In the genomic region with DNA sequence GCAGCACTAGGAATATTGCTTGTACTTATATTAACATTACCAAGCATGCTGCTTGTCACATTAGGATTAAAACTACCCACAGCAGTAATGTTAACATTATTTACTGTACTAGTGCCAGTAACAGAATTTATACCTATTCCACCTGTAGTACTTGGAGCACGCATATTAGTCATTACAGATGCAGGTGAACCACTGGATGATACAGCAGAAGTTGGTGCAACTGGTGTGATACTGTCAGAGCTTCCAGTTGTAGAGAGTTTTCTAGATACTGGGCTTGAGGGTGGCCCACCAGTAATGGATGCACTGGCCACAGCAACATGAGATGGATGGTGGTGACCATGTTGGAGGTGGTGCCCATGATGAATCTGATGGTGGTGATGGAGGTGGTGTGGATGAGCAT, we compare ENCODE assay signal across 1 cellular context.
TF ChIP-seq lines count a peak whose summit lies in the region.

No MANE protein-coding gene starts in this region.

TF ChIP-seq in GM12878, 131 proteins besides CTCF, POLR2A, EP300 and RAD21 (continued from another document):
- TF ChIP-seq, protein P1, sequence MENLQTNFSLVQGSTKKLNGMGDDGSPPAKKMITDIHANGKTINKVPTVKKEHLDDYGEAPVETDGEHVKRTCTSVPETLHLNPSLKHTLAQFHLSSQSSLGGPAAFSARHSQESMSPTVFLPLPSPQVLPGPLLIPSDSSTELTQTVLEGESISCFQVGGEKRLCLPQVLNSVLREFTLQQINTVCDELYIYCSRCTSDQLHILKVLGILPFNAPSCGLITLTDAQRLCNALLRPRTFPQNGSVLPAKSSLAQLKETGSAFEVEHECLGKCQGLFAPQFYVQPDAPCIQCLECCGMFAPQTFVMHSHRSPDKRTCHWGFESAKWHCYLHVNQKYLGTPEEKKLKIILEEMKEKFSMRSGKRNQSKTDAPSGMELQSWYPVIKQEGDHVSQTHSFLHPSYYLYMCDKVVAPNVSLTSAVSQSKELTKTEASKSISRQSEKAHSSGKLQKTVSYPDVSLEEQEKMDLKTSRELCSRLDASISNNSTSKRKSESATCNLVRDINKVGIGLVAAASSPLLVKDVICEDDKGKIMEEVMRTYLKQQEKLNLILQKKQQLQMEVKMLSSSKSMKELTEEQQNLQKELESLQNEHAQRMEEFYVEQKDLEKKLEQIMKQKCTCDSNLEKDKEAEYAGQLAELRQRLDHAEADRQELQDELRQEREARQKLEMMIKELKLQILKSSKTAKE (IDR thresholded peaks at IDR 0.05; ENCODE audit: low read depth, poor library complexity, severe bottlenecking), result no peak
- TF ChIP-seq MXI1 (IDR thresholded peaks at IDR 0.05; ENCODE audit: low read depth, low read length), result no peak
- no peak for TF ChIP-seq SP1 (IDR thresholded peaks at IDR 0.05; ENCODE audit: low read depth, low read length)
- no peak for TF ChIP-seq NFYA (IDR thresholded peaks at IDR 0.05; ENCODE audit: borderline replicate concordance, low read depth, low read length)
- TF ChIP-seq ZNF384 (IDR thresholded peaks at IDR 0.05; ENCODE audit: borderline replicate concordance, low read depth, low read length), result no peak
- TF ChIP-seq MTA2 (IDR thresholded peaks at IDR 0.05; ENCODE audit: low read depth), result no peak
- no peak for TF ChIP-seq SUZ12 (IDR thresholded peaks at IDR 0.05; ENCODE audit: unreplicated experiment)
- no peak for TF ChIP-seq CBX5 (IDR thresholded peaks at IDR 0.05; ENCODE audit: low read depth)
- TF ChIP-seq DPF2 (IDR thresholded peaks at IDR 0.05), result no peak
- TF ChIP-seq NR2C1 (IDR thresholded peaks at IDR 0.05), result no peak
- TF ChIP-seq, protein P2, sequence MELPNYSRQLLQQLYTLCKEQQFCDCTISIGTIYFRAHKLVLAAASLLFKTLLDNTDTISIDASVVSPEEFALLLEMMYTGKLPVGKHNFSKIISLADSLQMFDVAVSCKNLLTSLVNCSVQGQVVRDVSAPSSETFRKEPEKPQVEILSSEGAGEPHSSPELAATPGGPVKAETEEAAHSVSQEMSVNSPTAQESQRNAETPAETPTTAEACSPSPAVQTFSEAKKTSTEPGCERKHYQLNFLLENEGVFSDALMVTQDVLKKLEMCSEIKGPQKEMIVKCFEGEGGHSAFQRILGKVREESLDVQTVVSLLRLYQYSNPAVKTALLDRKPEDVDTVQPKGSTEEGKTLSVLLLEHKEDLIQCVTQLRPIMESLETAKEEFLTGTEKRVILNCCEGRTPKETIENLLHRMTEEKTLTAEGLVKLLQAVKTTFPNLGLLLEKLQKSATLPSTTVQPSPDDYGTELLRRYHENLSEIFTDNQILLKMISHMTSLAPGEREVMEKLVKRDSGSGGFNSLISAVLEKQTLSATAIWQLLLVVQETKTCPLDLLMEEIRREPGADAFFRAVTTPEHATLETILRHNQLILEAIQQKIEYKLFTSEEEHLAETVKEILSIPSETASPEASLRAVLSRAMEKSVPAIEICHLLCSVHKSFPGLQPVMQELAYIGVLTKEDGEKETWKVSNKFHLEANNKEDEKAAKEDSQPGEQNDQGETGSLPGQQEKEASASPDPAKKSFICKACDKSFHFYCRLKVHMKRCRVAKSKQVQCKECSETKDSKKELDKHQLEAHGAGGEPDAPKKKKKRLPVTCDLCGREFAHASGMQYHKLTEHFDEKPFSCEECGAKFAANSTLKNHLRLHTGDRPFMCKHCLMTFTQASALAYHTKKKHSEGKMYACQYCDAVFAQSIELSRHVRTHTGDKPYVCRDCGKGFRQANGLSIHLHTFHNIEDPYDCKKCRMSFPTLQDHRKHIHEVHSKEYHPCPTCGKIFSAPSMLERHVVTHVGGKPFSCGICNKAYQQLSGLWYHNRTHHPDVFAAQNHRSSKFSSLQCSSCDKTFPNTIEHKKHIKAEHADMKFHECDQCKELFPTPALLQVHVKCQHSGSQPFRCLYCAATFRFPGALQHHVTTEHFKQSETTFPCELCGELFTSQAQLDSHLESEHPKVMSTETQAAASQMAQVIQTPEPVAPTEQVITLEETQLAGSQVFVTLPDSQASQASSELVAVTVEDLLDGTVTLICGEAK (IDR thresholded peaks at IDR 0.05; ENCODE audit: borderline replicate concordance), result no peak
- no peak for TF ChIP-seq JUNB (IDR thresholded peaks at IDR 0.05)
- TF ChIP-seq CHD4 (IDR thresholded peaks at IDR 0.05), result no peak
- TF ChIP-seq EGR1 (IDR thresholded peaks at IDR 0.05; ENCODE audit: borderline replicate concordance in 1 of 2, low read depth in 2 of 2, low read length in 2 of 2), result no peak
